Comparison of ENCODE assay signal across 32 cellular contexts in the genomic region with DNA sequence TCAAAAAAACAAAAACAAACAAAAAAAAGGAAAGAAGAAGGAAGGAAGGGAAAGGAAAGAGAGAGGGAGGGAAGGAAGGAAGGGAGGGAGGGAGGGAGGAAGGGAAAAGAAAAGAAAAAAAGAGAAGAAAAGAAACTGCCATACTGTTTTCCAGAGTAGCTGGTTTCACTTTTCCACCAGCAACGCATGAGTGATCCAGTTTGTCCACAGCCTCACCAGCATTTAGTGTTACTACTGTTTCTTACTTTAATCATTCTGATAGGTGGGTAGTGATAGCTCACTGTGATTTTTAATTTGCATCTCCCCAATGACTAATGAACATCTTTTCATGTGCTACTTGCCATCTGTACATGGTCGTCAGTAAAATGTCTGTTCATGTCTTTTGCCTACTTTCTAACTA. TPM values are rescaled to one million over a fixed set of nuclear protein-coding genes. Genes with fewer than 3 reads are reported as not detected.
"Had no signal": no experiment of that assay in that cellular context is flagged by ENCODE, and none has a peak within 500 bp of the region (broad histone marks: within the 10 kb centered on the region; RNA-seq: fewer than 3 reads in every experiment).

No MANE protein-coding gene starts in this region.

- H3K9me3 ChIP-seq: heart right ventricle, left ventricle myocardium inferior, pancreas, prostate gland, sigmoid colon, spleen, suprapubic skin, thoracic aorta, tibial artery, uterus had no signal

- H3K27me3 ChIP-seq: heart right ventricle, hepatocyte, pancreas, sigmoid colon, spleen, suprapubic skin, tibial artery, uterus had no signal

- H3K4me3 ChIP-seq: heart right ventricle, hepatocyte, left ventricle myocardium inferior, lung, pancreas, prostate gland, sigmoid colon, spleen, suprapubic skin, thoracic aorta, tibial artery, uterus had no signal

- FAIRE-seq: pancreas, small intestine had no signal

- H3K36me3 ChIP-seq: uterus had no signal

- H3K4me3 Mint-ChIP-seq: mesothelial cell of epicardium; naive B cell; natural killer cell treated with Interleukin-12 subunit alpha and Interleukin-12 subunit beta and Interleukin-15 and Interleukin-18, amount 100 ng/mL, for 72 hours; stimulated activated memory B cell treated with anti-CD40 and anti-IgM and Interleukin-4, amounts not matched to agents 10 μg/mL and 1 μg/mL and 100 μg/mL, for 72 hours; type B pancreatic cell had no signal

- ATAC-seq: heart right ventricle; natural killer cell treated with Interleukin-12 subunit alpha and Interleukin-12 subunit beta and Interleukin-15 and Interleukin-18, amount 100 ng/mL, for 72 hours; pancreas; right cardiac atrium; stimulated activated memory B cell treated with anti-CD40 and anti-IgM and Interleukin-4, amounts not matched to agents 10 μg/mL and 1 μg/mL and 100 μg/mL, for 72 hours had no signal

- H3K27me3 Mint-ChIP-seq: naive B cell; natural killer cell treated with Interleukin-12 subunit alpha and Interleukin-12 subunit beta and Interleukin-15 and Interleukin-18, amount 100 ng/mL, for 72 hours; stimulated activated memory B cell treated with anti-CD40 and anti-IgM and Interleukin-4, amounts not matched to agents 10 μg/mL and 1 μg/mL and 100 μg/mL, for 72 hours; type B pancreatic cell had no signal

- H3K79me2 ChIP-seq: hepatocyte had no signal

- H3K4me2 ChIP-seq: hepatocyte had no signal

- H3K27ac ChIP-seq: heart right ventricle, hepatocyte, left ventricle myocardium inferior, pancreas, prostate gland, sigmoid colon, spleen, suprapubic skin, thoracic aorta, tibial artery, uterus had no signal

- DNase-seq: heart right ventricle; islet precursor cell; left ventricle myocardium inferior; mesendoderm; naive B cell; pancreas; posterior cingulate gyrus; retina; right cardiac atrium; sigmoid colon; small intestine; spleen; stimulated activated CD4-positive, alpha-beta T cell treated with anti-CD3 and anti-CD28 coated beads, Interleukin-4, amount 100 ng/mL, for 24 hours; stimulated activated naive CD4-positive, alpha-beta T cell treated with Interleukin-2 at 50 U/mL for 16 hours; tibial artery; uterus had no signal

- H3K9me3 Mint-ChIP-seq: mesothelial cell of epicardium; naive B cell; natural killer cell treated with Interleukin-12 subunit alpha and Interleukin-12 subunit beta and Interleukin-15 and Interleukin-18, amount 100 ng/mL, for 72 hours; stimulated activated memory B cell treated with anti-CD40 and anti-IgM and Interleukin-4, amounts not matched to agents 10 μg/mL and 1 μg/mL and 100 μg/mL, for 72 hours; type B pancreatic cell had no signal

- H3K4me1 Mint-ChIP-seq: mesothelial cell of epicardium; stimulated activated memory B cell treated with anti-CD40 and anti-IgM and Interleukin-4, amounts not matched to agents 10 μg/mL and 1 μg/mL and 100 μg/mL, for 72 hours had no signal

- H3K4me1 ChIP-seq: heart right ventricle, left ventricle myocardium inferior, pancreas, prostate gland, sigmoid colon, suprapubic skin, tibial artery, uterus had no signal

- H3K27ac Mint-ChIP-seq: mesothelial cell of epicardium; natural killer cell treated with Interleukin-12 subunit alpha and Interleukin-12 subunit beta and Interleukin-15 and Interleukin-18, amount 100 ng/mL, for 72 hours; stimulated activated memory B cell treated with anti-CD40 and anti-IgM and Interleukin-4, amounts not matched to agents 10 μg/mL and 1 μg/mL and 100 μg/mL, for 72 hours; type B pancreatic cell had no signal

- H2AFZ ChIP-seq: hepatocyte had no signal

RNA-seq across cellular contexts. Expression of gene TMEM139, which starts 11.9 kb away (rescaled TPM):
- total RNA-seq: natural killer cell treated with Interleukin-12 subunit alpha and Interleukin-12 subunit beta and Interleukin-15 and Interleukin-18, amount 100 ng/mL, for 72 hours had no signal
- polyA plus RNA-seq: neural cell had no signal

RNA-seq across cellular contexts. Expression of gene CLCN1, which starts 43.0 kb away (rescaled TPM):
- total RNA-seq: heart right ventricle, hepatocyte, kidney epithelial cell, left ventricle myocardium inferior, lower leg skin, right cardiac atrium had no signal
- polyA plus RNA-seq: neural cell, right cardiac atrium had no signal

RNA-seq across cellular contexts. Expression of gene TAS2R40, which starts 51.0 kb away (rescaled TPM):
- total RNA-seq: heart right ventricle; hepatocyte; kidney epithelial cell; left ventricle myocardium inferior; lower leg skin; lung; mesothelial cell of epicardium; mononuclear cell; natural killer cell treated with Interleukin-12 subunit alpha and Interleukin-12 subunit beta and Interleukin-15 and Interleukin-18, amount 100 ng/mL, for 72 hours; omental fat pad; pancreas; prostate gland; right cardiac atrium; sigmoid colon; spleen; subcutaneous adipose tissue; suprapubic skin; thoracic aorta; ureter; uterus had no signal
- polyA plus RNA-seq: heart right ventricle, hepatocyte, neural cell, pancreas, right cardiac atrium, sigmoid colon, small intestine, spleen had no signal
